Comparison of ENCODE assay signal across 5 cellular contexts in genomic region chr3:50284121-50284520, GRCh38. TPM values are rescaled to one million over a fixed set of nuclear protein-coding genes. Genes with fewer than 3 reads are reported as not detected.
"Had no signal": no experiment of that assay in that cellular context is flagged by ENCODE, and none has a peak within 500 bp of the region (broad histone marks: within the 10 kb centered on the region; RNA-seq: fewer than 3 reads in every experiment).

No MANE protein-coding gene starts in this region.

RNA-seq across cellular contexts. Expression of gene LSMEM2, which starts 5.2 kb away (rescaled TPM):
- total RNA-seq: HT-29, HT1080, K562 had no signal
- polyA plus RNA-seq: IMR-90, K562 had no signal

RNA-seq across cellular contexts. Expression of gene SEMA3B, which starts 15.2 kb away (rescaled TPM):
- polyA plus RNA-seq: IgD-negative memory B cell had no signal
